In the genomic region with DNA sequence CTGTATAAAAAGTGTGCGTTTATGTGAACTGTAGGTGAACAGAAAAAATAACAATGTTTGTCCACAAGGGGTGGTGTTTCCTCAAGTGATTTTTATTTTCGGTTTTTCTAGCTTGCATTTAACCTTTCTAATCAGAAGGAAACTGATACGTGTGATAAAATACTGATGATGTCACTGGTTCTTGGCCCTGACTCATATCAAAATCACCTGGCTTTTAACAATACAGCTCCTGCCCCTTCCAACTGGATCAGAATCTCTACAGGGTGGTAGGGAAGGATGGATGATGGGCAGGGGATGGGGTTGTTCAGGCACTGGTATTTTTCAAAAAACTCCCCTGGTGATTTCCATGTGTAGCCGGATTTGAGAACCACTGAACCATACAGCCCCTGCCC, we compare ENCODE assay signal across 8 cellular contexts. TPM values are rescaled to one million over a fixed set of nuclear protein-coding genes. Genes with fewer than 3 reads are reported as not detected.
DNase-seq lines count a peak whose midpoint lies in the region; ATAC-seq, FAIRE-seq and TF ChIP-seq lines count a peak whose summit lies in the region.

No MANE protein-coding gene starts in this region.

- TF ChIP-seq CTCF in A549 (IDR thresholded peaks at IDR 0.05) (peak; percentile 46; the same call in 2 of the 3 replicates), GM12875 (IDR thresholded peaks at IDR 0.05; ENCODE audit: borderline replicate concordance, insufficient read depth, low read depth, low read length) (0 out of 2 replicates have a peak, but pooled peaks have one; percentile 28), uterus (IDR thresholded peaks at IDR 0.05) (peak; percentile 43 to 60 (median 55))

- no peaks in the 10 kb centered on the region for H3K9me3 Mint-ChIP-seq in T-cell

- H3K4me1 Mint-ChIP-seq in T-cell: peaks cover 6 to 11% (median 10%) of the 10 kb centered on the region in 3 donors

- H3K4me2 ChIP-seq in A549: peak overlapping the region; percentile 47; the same call in 2 of the 3 replicates

- H3K27ac ChIP-seq in A549 (no peak overlapping the region), uterus (no peak overlapping the region)

- intact Hi-C loops in uterus (cut with DNase I; ENCODE audit: low total_unique reads): no loop called here

- TF ChIP-seq POLR2A in A549 (IDR thresholded peaks at IDR 0.05; ENCODE audit: low read length): no peak
- TF ChIP-seq POLR2A in uterus (IDR thresholded peaks at IDR 0.05): no peak

- H3K4me3 ChIP-seq in A549 (no peak overlapping the region), GM12875 (ENCODE audit: low read depth, low read length) (no peak overlapping the region), uterus (no peak overlapping the region)

- H3K27me3 ChIP-seq in uterus: no peaks in the 10 kb centered on the region

- no peak for TF ChIP-seq EP300 in A549 (IDR thresholded peaks at IDR 0.05)

- H3K4me3 Mint-ChIP-seq in T-cell: no peak overlapping the region

- H3K27ac Mint-ChIP-seq in T-cell: no peak overlapping the region

- TF ChIP-seq RAD21 in A549 (conservative IDR thresholded peaks at IDR 0.05 in 1 of 2, IDR thresholded peaks at IDR 0.05 in 1 of 2): no peak; a peak in 1 of 5 replicates

- WGBS in A549 (ENCODE audit: missing lambda C conversion rate): 12% methylated on average over 4 of the region's 4 CpGs

- ATAC-seq in A549 (peak; percentile 69 to 80; a peak in 4 of 6 replicates), HG03108 (IDR thresholded peaks at IDR 0.05; ENCODE audit: unreplicated experiment) (peak; percentile 53), T-cell (replicated peaks in 1 of 4) (peak; percentile 33 to 68 (median 58))

- FAIRE-seq in A549 (lab: Jason Lieb, UNC): no peak

- no peaks in the 10 kb centered on the region for H3K36me3 Mint-ChIP-seq in T-cell

- 0 out of 3 replicates have a peak, but pooled peaks cover 6% of the 10 kb centered on the region for H3K9me3 ChIP-seq in A549
- no peaks in the 10 kb centered on the region for H3K9me3 ChIP-seq in uterus

- CTCF ChIA-PET in A549 (lab: Yijun Ruan, JAX) (interaction anchor here (0.5 to 2.6 kb wide), 26 partner anchors 8 to 118 kb away, joined by 3 to 20 read pairs (median 4); no protein-coding TSS in a partner anchor), T-cell (lab: Charles Lee) (interaction anchor here (0.5 to 1.9 kb wide), 8 partner anchors 9 to 91 kb away, joined by 3 to 16 read pairs (median 4); a partner anchor contains a TSS)

- DNase-seq in A549 (ENCODE audit: low read depth in 1 of 2, low spot score in 1 of 2): peak; percentile 37 to 43
- DNase-seq in T-cell: peak in 1 of 34 experiments; percentile 7
- peak; percentile 39 for DNase-seq in iris pigment epithelial cell (ENCODE audit: low read depth)
- no peak for DNase-seq in uterus
- no peak for DNase-seq in NCI-H345 (lab: John Stamatoyannopoulos, UW)
- no peak for DNase-seq in NCI-H2171 treated with DMSO at 0.1 percent for 48 hours (lab: John Stamatoyannopoulos, UW)

- no peaks in the 10 kb centered on the region for H3K36me3 ChIP-seq in uterus

- H3K4me1 ChIP-seq in A549: peaks cover under 1% of the 10 kb centered on the region; the same call in 2 of the 3 replicates
- no peaks in the 10 kb centered on the region for H3K4me1 ChIP-seq in uterus

- no peaks in the 10 kb centered on the region for H3K27me3 Mint-ChIP-seq in T-cell

- POLR2A ChIA-PET in A549 (lab: Yijun Ruan, JAX): interaction anchor here (0.6 to 0.9 kb wide), 2 partner anchors 18 to 103 kb away, joined by 3 to 5 read pairs; a partner anchor contains a TSS
- POLR2A ChIA-PET in T-cell (lab: Charles Lee): interaction anchor here in 1 of 2 donors (0.7 kb wide), 1 partner anchor 12 kb away, joined by 3 read pairs; no protein-coding TSS in a partner anchor

TF ChIP-seq in A549, 52 proteins besides CTCF, POLR2A, EP300 and RAD21:
- TF ChIP-seq ZC3H11A (IDR thresholded peaks at IDR 0.05) (no peak), FOSL2 (IDR thresholded peaks at IDR 0.05) (no peak), FOSL2 (CRISPR knock-in tag; IDR thresholded peaks at IDR 0.05) (0 out of 2 replicates have a peak, but pooled peaks have one; percentile 16)

RNA-seq across cellular contexts. Expression of a gene that starts 10.9 kb away (rescaled TPM):
- polyA plus RNA-seq in A549 (2011; rRNA removed) (not detected in 2 replicates), A549 (2017; fragmentation: RNase III; extraction: RNeasy Plus Mini Kit Qiagen cat#74134 plus additional on column Dnase treatment) (not detected in 3 replicates)
- not detected in 2 replicates for polyA plus RNA-seq in A549 (2012; cell fraction: cytosol; rRNA removed)
- polyA plus RNA-seq in A549 (2012; cell fraction: nucleus; rRNA removed): not detected in 2 replicates
- polyA minus RNA-seq in A549 (2011; rRNA and poly(A)+ RNA removed): 0.08 TPM in 1 of 2 replicates, not detected in the other
- total RNA-seq in T-cell (not detected), uterus (1 to 10 TPM in 1 of 4 donors, under 1 TPM in 1, not detected in 2; 0.43 to 2.1 TPM)

RNA-seq across cellular contexts. Expression of a gene that starts 39.7 kb away (rescaled TPM):
- polyA plus RNA-seq in A549 (2011; rRNA removed): 219 and 273 TPM in 2 replicates
- 169 and 176 TPM in 2 replicates for polyA plus RNA-seq in A549 (2012; cell fraction: cytosol; rRNA removed)
- polyA plus RNA-seq in A549 (2012; cell fraction: nucleus; rRNA removed): 66.2 and 82.5 TPM in 2 replicates
- 205 to 228 TPM (median 207 TPM) in 3 replicates for polyA plus RNA-seq in A549 (2017; fragmentation: RNase III; extraction: RNeasy Plus Mini Kit Qiagen cat#74134 plus additional on column Dnase treatment)
- polyA minus RNA-seq in A549 (2011; rRNA and poly(A)+ RNA removed): 42.5 and 50.6 TPM in 2 replicates
- total RNA-seq in T-cell: 10 to 100 TPM; 56.7 to 78.4 (median 64.4) TPM
- 100 to 1,000 TPM in 1 of 4 donors, 10 to 100 TPM in 3; 48.5 to 107 (median 69.8) TPM for total RNA-seq in uterus

Comparison
In these comparisons a context has a peak if more than half of its experiments do, and no peak if none do; other contexts are left out.
1. DNase-seq: peak in A549 (2 of 2) and iris pigment epithelial cell (single experiment); none in uterus (0 of 2), NCI-H345 (single experiment) and NCI-H2171 treated with DMSO at 0.1 percent for 48 hours (single experiment).
2. Peak in every context shown above with its lines, with median percentiles within 50 percentile points of each other: ATAC-seq and CTCF ChIP-seq.